In genomic region chr22:43882122-43882767, GRCh38 we compare ENCODE assay signal across 18 cellular contexts. TPM values are rescaled to one million over a fixed set of nuclear protein-coding genes. Genes with fewer than 3 reads are reported as not detected.
"Had no signal": no experiment of that assay in that cellular context is flagged by ENCODE, and none has a peak within 500 bp of the region (broad histone marks: within the 10 kb centered on the region; RNA-seq: fewer than 3 reads in every experiment).

No MANE protein-coding gene starts in this region.

- ATAC-seq: gastrocnemius medialis had no signal

- H3K9me3 ChIP-seq: gastrocnemius medialis, left ventricle myocardium inferior, mucosa of descending colon, ovary, thoracic aorta, upper lobe of left lung had no signal

- H3K27me3 ChIP-seq: neural progenitor cell, ovary, upper lobe of left lung had no signal

- H2AFZ ChIP-seq: neural progenitor cell had no signal

- H3K27ac ChIP-seq: brain microvascular endothelial cell, coronary artery, gastrocnemius medialis, left ventricle myocardium inferior, neural progenitor cell, ovary, SK-N-MC, thoracic aorta, upper lobe of left lung had no signal

- H3K36me3 Mint-ChIP-seq: memory B cell; naive B cell; neural progenitor cell; stimulated activated naive B cell treated with anti-CD40 and anti-IgM and Interleukin-4, amounts not matched to agents 10 μg/mL and 1 μg/mL and 100 μg/mL, for 72 hours had no signal

- H3K4me3 Mint-ChIP-seq: activated naive CD8-positive, alpha-beta T cell treated with anti-CD3 and anti-CD28 coated beads, Interleukin-2, amount 50 U/mL, for 24 hours; central memory CD8-positive, alpha-beta T cell; memory B cell; neural progenitor cell; stimulated activated naive B cell treated with anti-CD40 and anti-IgM and Interleukin-4, amounts not matched to agents 10 μg/mL and 1 μg/mL and 100 μg/mL, for 72 hours; T-helper 1 cell treated with Interleukin-12 subunit alpha and Interleukin-12 subunit beta and Interleukin-4 antibody, amounts not matched to agents 30 μg/mL and 1 μg/mL, for 36 hours had no signal

- H3K4me2 ChIP-seq: neural progenitor cell had no signal

- H3K4me3 ChIP-seq: coronary artery, gastrocnemius medialis, left ventricle myocardium inferior, mucosa of descending colon, neural progenitor cell, ovary, SK-N-MC, thoracic aorta, upper lobe of left lung had no signal

- H3K4me1 Mint-ChIP-seq: activated naive CD8-positive, alpha-beta T cell treated with anti-CD3 and anti-CD28 coated beads, Interleukin-2, amount 50 U/mL, for 24 hours had no signal

- H3K9ac ChIP-seq: neural progenitor cell had no signal

- H3K9me3 Mint-ChIP-seq: activated naive CD8-positive, alpha-beta T cell treated with anti-CD3 and anti-CD28 coated beads, Interleukin-2, amount 50 U/mL, for 24 hours; central memory CD8-positive, alpha-beta T cell; neural progenitor cell; T-helper 1 cell treated with Interleukin-12 subunit alpha and Interleukin-12 subunit beta and Interleukin-4 antibody, amounts not matched to agents 30 μg/mL and 1 μg/mL, for 36 hours had no signal

- H3K36me3 ChIP-seq: brain microvascular endothelial cell, gastrocnemius medialis, left ventricle myocardium inferior, neural progenitor cell, ovary, thoracic aorta, upper lobe of left lung had no signal

- H3K27ac Mint-ChIP-seq: activated naive CD8-positive, alpha-beta T cell treated with anti-CD3 and anti-CD28 coated beads, Interleukin-2, amount 50 U/mL, for 24 hours; memory B cell; neural progenitor cell; stimulated activated naive B cell treated with anti-CD40 and anti-IgM and Interleukin-4, amounts not matched to agents 10 μg/mL and 1 μg/mL and 100 μg/mL, for 72 hours; T-helper 1 cell treated with Interleukin-12 subunit alpha and Interleukin-12 subunit beta and Interleukin-4 antibody, amounts not matched to agents 30 μg/mL and 1 μg/mL, for 36 hours had no signal

- DNase-seq: gastrocnemius medialis, left ventricle myocardium inferior, upper lobe of left lung had no signal

- H3K4me1 ChIP-seq: gastrocnemius medialis, left ventricle myocardium inferior, neural progenitor cell had no signal

RNA-seq across cellular contexts. Expression of gene PNPLA5, which starts 9.6 kb away (rescaled TPM):
- total RNA-seq: gastrocnemius medialis, left ventricle myocardium inferior, mucosa of descending colon, pulmonary artery endothelial cell, thoracic aorta, upper lobe of left lung had no signal
- polyA plus RNA-seq: esophagus, ovary had no signal

RNA-seq across cellular contexts. Expression of gene SULT4A1, which starts 19.9 kb away (rescaled TPM):
- total RNA-seq: gastrocnemius medialis, thoracic aorta, upper lobe of left lung had no signal

RNA-seq across cellular contexts. Expression of gene PNPLA3, which starts 41.4 kb away (rescaled TPM):
- total RNA-seq: left ventricle myocardium inferior, thoracic aorta had no signal
